ENCODE assay signal across 1 cellular context in the genomic region with DNA sequence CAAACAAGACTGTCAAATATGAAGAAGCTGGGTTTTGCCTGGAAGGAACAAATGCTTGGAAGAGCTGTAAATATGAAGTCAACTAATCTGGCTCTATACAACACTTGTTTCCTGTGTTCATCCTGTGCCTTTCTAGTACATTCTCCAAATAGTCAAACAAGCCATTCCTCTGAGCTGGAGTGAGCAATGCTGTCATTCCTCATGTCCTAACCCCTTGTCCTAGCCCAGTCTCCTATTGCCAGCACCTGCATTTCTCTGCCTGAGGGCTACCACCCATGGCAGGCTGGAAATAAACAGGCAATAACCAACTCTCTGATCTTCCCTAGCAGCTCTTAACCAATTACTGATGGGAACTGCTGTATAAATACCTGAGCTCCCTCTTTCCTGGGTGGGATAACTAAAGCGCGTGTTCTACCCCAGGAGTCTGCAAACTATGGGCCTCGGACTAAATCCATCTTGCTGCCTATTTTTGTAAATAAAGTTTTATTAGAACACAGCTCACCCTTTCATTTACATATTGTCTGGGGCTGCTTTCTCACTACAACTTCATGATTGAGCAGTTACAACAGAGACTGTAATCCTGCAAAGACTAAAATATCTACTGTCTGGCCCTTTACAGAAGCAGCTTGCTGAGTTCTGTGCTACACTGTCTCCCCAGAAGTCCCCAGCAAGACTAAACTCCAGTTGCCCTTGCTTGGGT.
TF ChIP-seq lines count a peak whose summit lies in the region.

No MANE protein-coding gene starts in this region.

TF ChIP-seq in WTC11, 78 proteins besides CTCF, POLR2A, EP300 and RAD21 (continued from another document):
- TF ChIP-seq HMGXB4 (CRISPR knock-in tag; IDR thresholded peaks at IDR 0.05) (no peak), ZNF281 (CRISPR knock-in tag; IDR thresholded peaks at IDR 0.05) (no peak), ZBTB21 (CRISPR knock-in tag; IDR thresholded peaks at IDR 0.05; ENCODE audit: borderline replicate concordance) (no peak)
TF ChIP-seq in WTC11: peak in this region for 0.
